In the genomic region with DNA sequence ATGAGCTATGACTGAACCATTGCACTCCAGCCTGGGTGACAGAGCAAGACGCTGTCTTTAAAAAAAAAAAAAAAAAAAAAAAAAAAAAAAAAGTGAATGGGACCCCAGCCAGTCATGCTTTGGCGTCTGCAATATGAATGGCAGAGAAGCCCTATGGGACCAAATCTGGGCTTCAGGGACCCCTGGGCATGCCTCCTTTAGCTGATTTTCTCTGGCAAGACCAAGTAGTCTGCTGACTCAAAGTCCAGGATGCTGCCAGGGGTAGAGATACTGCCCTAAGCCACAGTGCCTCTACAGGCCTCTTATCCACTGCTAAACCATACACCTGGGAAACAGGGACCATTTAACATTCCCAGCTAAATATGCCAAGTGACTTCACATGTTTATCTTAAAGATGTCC, we compare ENCODE assay signal across 22 cellular contexts. TPM values are rescaled to one million over a fixed set of nuclear protein-coding genes. Genes with fewer than 3 reads are reported as not detected.
DNase-seq lines count a peak whose midpoint lies in the region; ATAC-seq, FAIRE-seq and TF ChIP-seq lines count a peak whose summit lies in the region.
"Had no signal": no experiment of that assay in that cellular context is flagged by ENCODE, and none has a peak within 500 bp of the region (broad histone marks: within the 10 kb centered on the region; RNA-seq: fewer than 3 reads in every experiment).

No MANE protein-coding gene starts in this region.

- H3K36me3 Mint-ChIP-seq in activated naive CD8-positive, alpha-beta T cell = peaks cover 29% of the 10 kb centered on the region
- H3K36me3 Mint-ChIP-seq in activated naive CD8-positive, alpha-beta T cell treated with anti-CD3 and anti-CD28 coated beads for 36 hours = peaks cover 57% of the 10 kb centered on the region

- peaks cover 42% of the 10 kb centered on the region for H3K4me1 Mint-ChIP-seq in activated naive CD8-positive, alpha-beta T cell (ENCODE audit: low read depth)
- H3K4me1 Mint-ChIP-seq in activated naive CD8-positive, alpha-beta T cell treated with anti-CD3 and anti-CD28 coated beads for 36 hours = peaks cover 37% of the 10 kb centered on the region

- H3K4me1 ChIP-seq in Loucy (ENCODE audit: insufficient read depth, low read length, poor library complexity, severe bottlenecking) (peaks cover 27% of the 10 kb centered on the region), K562 (replicated peaks in 1 of 2; ENCODE audit: control insufficient read depth in 2 of 2, insufficient read depth in 2 of 2, low read length in 2 of 2) (peaks cover 0 to 11% of the 10 kb centered on the region in 2 experiments; a peak in 2 of 5 replicates), upper lobe of right lung (peaks cover 5% of the 10 kb centered on the region)
- H3K4me1 ChIP-seq: testis had no signal

- H4K20me1 ChIP-seq in Loucy (ENCODE audit: insufficient read depth, low read length, poor library complexity, severe bottlenecking) = peaks cover 59% of the 10 kb centered on the region
- H4K20me1 ChIP-seq in K562 (replicated peaks; ENCODE audit: control insufficient read depth, insufficient read depth, low read length) = peaks cover 10% of the 10 kb centered on the region; the same call in 1 of the 2 replicates

- DNase-seq in activated naive CD8-positive, alpha-beta T cell treated with anti-CD3 and anti-CD28 coated beads for 36 hours = no peak
- DNase-seq in K562 (ENCODE audit: extremely low read depth in 1 of 4, low spot score in 3 of 4) (no peak), sciatic nerve (ENCODE audit: low spot score) (no peak), SIG-M5 treated with dmso at 0.1 percent for 504 hours (lab: John Stamatoyannopoulos, UW; ENCODE audit: unreplicated experiment) (no peak), upper lobe of right lung (no peak), cortex of kidney (lab: John Stamatoyannopoulos, UW) (no peak)
- DNase-seq: activated CD4-positive, CD25-positive, alpha-beta regulatory T cell; activated gamma-delta T cell treated with Interleukin-2 at 50 U/mL for 16 hours; CD8-positive, alpha-beta T cell; DND-41; lower lobe of right lung; NCI-H1417; occipital lobe; stimulated activated CD4-positive, alpha-beta T cell treated with anti-CD3 and anti-CD28 coated beads, Interleukin-15, amount 100 ng/mL, for 24 hours; testis had no signal

- H3K9me3 ChIP-seq in Loucy (ENCODE audit: insufficient read depth, low read depth, low read length) (no peaks in the 10 kb centered on the region), K562 (replicated peaks; ENCODE audit: control insufficient read depth, insufficient read depth, low read depth, low read length) (no peaks in the 10 kb centered on the region), upper lobe of right lung (no peaks in the 10 kb centered on the region)
- H3K9me3 ChIP-seq: lower lobe of right lung, right atrium auricular region, testis had no signal

- intact Hi-C loops in K562 (cut with micrococcal nuclease) = no loop called here
- intact Hi-C loops in sciatic nerve (cut with DNase I) = no loop called here
- intact Hi-C loops in upper lobe of right lung (cut with DNase I) = no loop called here

- in situ Hi-C loops in K562 (cut with MboI) = no loop called here

- H2AFZ ChIP-seq in Loucy (ENCODE audit: low read length) (no peak overlapping the region), K562 (ENCODE audit: low read depth, low read length) (no peak overlapping the region)
- H2AFZ ChIP-seq: GM23338 had no signal

- no peak for FAIRE-seq in K562 (lab: Jason Lieb, UNC)
- FAIRE-seq: colon, endometrium had no signal

- no peaks in the 10 kb centered on the region for H3K9me1 ChIP-seq in K562 (ENCODE audit: control insufficient read depth, insufficient read depth, low read length)

- peak overlapping the region; percentile 64 for H3K27ac Mint-ChIP-seq in activated naive CD8-positive, alpha-beta T cell
- H3K27ac Mint-ChIP-seq in activated naive CD8-positive, alpha-beta T cell treated with anti-CD3 and anti-CD28 coated beads for 36 hours = no peak overlapping the region
- H3K27ac Mint-ChIP-seq: T-helper 2 cell treated with Interferon-gamma antibody and Interleukin-4, amounts not matched to agents 5 μg/mL and 100 μg/mL, for 36 hours had no signal

- TF ChIP-seq CTCF in Loucy (conservative IDR thresholded peaks at IDR 0.05; ENCODE audit: low read length) (no peak), K562 (IDR thresholded peaks at IDR 0.05 in 2 of 3, conservative IDR thresholded peaks at IDR 0.05 in 1 of 3; ENCODE audit: insufficient read depth in 2 of 3, low read depth in 1 of 3, low read length in 3 of 3) (no peak), upper lobe of right lung (IDR thresholded peaks at IDR 0.05) (no peak)

- POLR2A ChIA-PET in K562 (lab: Yijun Ruan, JAX) = no interaction called here

- TF ChIP-seq EP300 in K562 (IDR thresholded peaks at IDR 0.05; ENCODE audit: low read length) = no peak

- H3K27me3 ChIP-seq in Loucy (ENCODE audit: insufficient read depth, low read length, poor library complexity, severe bottlenecking) (no peaks in the 10 kb centered on the region), K562 (ENCODE audit: control insufficient read depth in 2 of 2, insufficient read depth in 2 of 2, low read length in 2 of 2) (no peaks in the 10 kb centered on the region), upper lobe of right lung (no peaks in the 10 kb centered on the region)
- H3K27me3 ChIP-seq: right atrium auricular region, testis had no signal

- H3K27ac ChIP-seq in K562 (ENCODE audit: extremely low read depth, low read depth, low read length) (no peak overlapping the region), upper lobe of right lung (no peak overlapping the region)
- H3K27ac ChIP-seq: lower lobe of right lung, testis had no signal

- no peak overlapping the region for H3K9ac ChIP-seq in Loucy (ENCODE audit: low read depth, low read length, poor library complexity, severe bottlenecking)
- no peak overlapping the region for H3K9ac ChIP-seq in K562 (ENCODE audit: insufficient read depth in 1 of 2, low read depth in 2 of 2, low read length in 2 of 2)

- WGBS in K562 (ENCODE audit: insufficient coverage, low coverage, missing lambda C conversion rate) = 60% methylated on average over 1 of the region's 2 CpGs

- H3K36me3 ChIP-seq in Loucy (ENCODE audit: insufficient read depth, low read length) (peaks cover 66% of the 10 kb centered on the region; the same call in 1 of the 2 replicates), K562 (ENCODE audit: control insufficient read depth, insufficient read depth, low read length) (peaks cover 87% of the 10 kb centered on the region), upper lobe of right lung (peaks cover 47% of the 10 kb centered on the region)

- no peaks in the 10 kb centered on the region for H3K9me3 Mint-ChIP-seq in activated naive CD8-positive, alpha-beta T cell (ENCODE audit: low read depth)
- H3K9me3 Mint-ChIP-seq in activated naive CD8-positive, alpha-beta T cell treated with anti-CD3 and anti-CD28 coated beads for 36 hours = peaks cover 1% of the 10 kb centered on the region
- H3K9me3 Mint-ChIP-seq: CD8-positive, alpha-beta T cell; GM23338; T-helper 2 cell treated with Interferon-gamma antibody and Interleukin-4, amounts not matched to agents 5 μg/mL and 100 μg/mL, for 36 hours had no signal

- CTCF ChIA-PET in K562 (lab: Yijun Ruan, JAX; ENCODE audit: low intra/inter-chr PET ratio) = no interaction called here

- peaks cover 53% of the 10 kb centered on the region for H3K79me2 ChIP-seq in Loucy (ENCODE audit: insufficient read depth, low read length)
- peaks cover 35% of the 10 kb centered on the region for H3K79me2 ChIP-seq in K562 (ENCODE audit: control insufficient read depth, insufficient read depth, low read length)

- no peak for TF ChIP-seq POLR2A in K562 (conservative IDR thresholded peaks at IDR 0.05)

- peak overlapping the region; percentile 83 for H3K4me3 Mint-ChIP-seq in activated naive CD8-positive, alpha-beta T cell
- H3K4me3 Mint-ChIP-seq in activated naive CD8-positive, alpha-beta T cell treated with anti-CD3 and anti-CD28 coated beads for 36 hours = no peak overlapping the region
- H3K4me3 Mint-ChIP-seq: CD8-positive, alpha-beta T cell; GM23338 had no signal

- H3K27me3 Mint-ChIP-seq in activated naive CD8-positive, alpha-beta T cell = no peaks in the 10 kb centered on the region
- H3K27me3 Mint-ChIP-seq in activated naive CD8-positive, alpha-beta T cell treated with anti-CD3 and anti-CD28 coated beads for 36 hours = no peaks in the 10 kb centered on the region

- H3K4me3 ChIP-seq in Loucy (ENCODE audit: low read length, poor library complexity, severe bottlenecking) = no peak overlapping the region
- no peak overlapping the region for H3K4me3 ChIP-seq in K562
- H3K4me3 ChIP-seq in upper lobe of right lung = no peak overlapping the region
- H3K4me3 ChIP-seq: GM23338, lower lobe of right lung, right atrium auricular region, testis had no signal

- peak overlapping the region; percentile 96 for H3K4me2 ChIP-seq in Loucy (ENCODE audit: low read depth, low read length, poor library complexity, severe bottlenecking)
- no peak overlapping the region for H3K4me2 ChIP-seq in K562 (ENCODE audit: insufficient read depth, low read length)
- H3K4me2 ChIP-seq: GM23338 had no signal

- no peaks in the 10 kb centered on the region; the same call in 1 of the 2 replicates for H3F3A ChIP-seq in Loucy (ENCODE audit: low read depth)

- no peaks in the 10 kb centered on the region for H3K9me2 ChIP-seq in Loucy (replicated peaks; ENCODE audit: low read depth, low read length)

- TF ChIP-seq RAD21 in K562 (CRISPR knock-in tag; conservative IDR thresholded peaks at IDR 0.05 in 1 of 2, IDR thresholded peaks at IDR 0.05 in 1 of 2) = no peak

- no TSS peak for BruUV-seq in K562 (replicated peaks; lab: Mats Ljungman, UMichigan)

- ATAC-seq in K562 (peak; percentile 17; the same call in 1 of the 3 replicates), sciatic nerve (peak; percentile 38), upper lobe of right lung (no peak)
- ATAC-seq: CD8-positive, alpha-beta T cell; GM23338; lower lobe of right lung had no signal

RNA-seq across cellular contexts. Expression of gene RPS4X, which starts 6.0 kb away (rescaled TPM):
- total RNA-seq in activated naive CD8-positive, alpha-beta T cell treated with anti-CD3 and anti-CD28 coated beads for 36 hours = 1,000 to 10,000 TPM; 1,252 to 1,255 TPM
- total RNA-seq in K562 (2011; cell fraction: chromatin; rRNA removed; ENCODE audit: low replicate concordance) = 166 and 177 TPM in 2 replicates
- 217 and 245 TPM in 2 replicates for total RNA-seq in K562 (2011; cell fraction: nucleolus; rRNA removed)
- total RNA-seq in K562 (2011; cell fraction: nucleoplasm; rRNA removed) = 374 and 683 TPM in 2 replicates
- total RNA-seq in K562 (2014; rRNA removed) (960 and 988 TPM in 2 replicates), K562 (2014; rRNA removed; fragmentation: Illumina TruSeq; extraction: Trizol) (1,290 and 1,407 TPM in 2 replicates), K562 (2015; rRNA removed; fragmentation: Illumina TruSeq; extraction: Trizol) (1,185 and 1,270 TPM in 2 replicates), K562 (2021) (1,005 and 1,016 TPM in 2 replicates), sciatic nerve (830 TPM), upper lobe of right lung (640 TPM)
- polyA plus RNA-seq in K562 (2011; rRNA removed) (1,554 and 1,743 TPM in 2 replicates), K562 (2014; fragmentation: Illumina TruSeq; extraction: Trizol) (1,830 and 1,834 TPM in 2 replicates), K562 (2014; fragmentation: Nextera tagmentation; extraction: Ambion mirVana) (100 to 1,000 TPM; 879 to 918 TPM), K562 (2014; rRNA removed) (1,430 and 1,575 TPM in 2 replicates)
- polyA plus RNA-seq in K562 (2011; cell fraction: cytosol; rRNA removed) = 1,247 and 1,785 TPM in 2 replicates
- polyA plus RNA-seq in K562 (2011; cell fraction: nucleus; rRNA removed) = 648 and 965 TPM in 2 replicates
- polyA plus RNA-seq in K562 (2012) = 1,365 and 2,121 TPM in 2 replicates
- 1,261 and 1,325 TPM in 2 replicates for polyA minus RNA-seq in K562 (2011; rRNA and poly(A)+ RNA removed)
- polyA minus RNA-seq in K562 (2011; cell fraction: cytosol; rRNA and poly(A)+ RNA removed) = 399 and 419 TPM in 2 replicates
- polyA minus RNA-seq in K562 (2011; cell fraction: nucleus; rRNA and poly(A)+ RNA removed) = 123 and 212 TPM in 2 replicates

RNA-seq across cellular contexts. Expression of gene ERCC6L, which starts 32.3 kb away (rescaled TPM):
- 10 to 100 TPM; 13.1 to 13.7 TPM for total RNA-seq in activated naive CD8-positive, alpha-beta T cell treated with anti-CD3 and anti-CD28 coated beads for 36 hours
- 3.3 and 11.0 TPM in 2 replicates for total RNA-seq in K562 (2011; cell fraction: chromatin; rRNA removed; ENCODE audit: low replicate concordance)
- total RNA-seq in K562 (2011; cell fraction: nucleolus; rRNA removed) = 2.5 and 2.9 TPM in 2 replicates
- 4.0 and 4.5 TPM in 2 replicates for total RNA-seq in K562 (2011; cell fraction: nucleoplasm; rRNA removed)
- 6.5 and 6.7 TPM in 2 replicates for total RNA-seq in K562 (2014; rRNA removed)
- total RNA-seq in K562 (2014; rRNA removed; fragmentation: Illumina TruSeq; extraction: Trizol) = 17.4 and 19.3 TPM in 2 replicates
- 14.8 and 16.3 TPM in 2 replicates for total RNA-seq in K562 (2015; rRNA removed; fragmentation: Illumina TruSeq; extraction: Trizol)
- total RNA-seq in K562 (2021) = 11.4 and 11.7 TPM in 2 replicates
- polyA plus RNA-seq in K562 (2011; rRNA removed) = 6.2 and 11.9 TPM in 2 replicates
- 1.2 and 2.6 TPM in 2 replicates for polyA plus RNA-seq in K562 (2011; cell fraction: cytosol; rRNA removed)
- 1.5 and 2.6 TPM in 2 replicates for polyA plus RNA-seq in K562 (2011; cell fraction: nucleus; rRNA removed)
- 5.2 and 9.3 TPM in 2 replicates for polyA plus RNA-seq in K562 (2012)
- 10.4 and 13.4 TPM in 2 replicates for polyA plus RNA-seq in K562 (2014; fragmentation: Illumina TruSeq; extraction: Trizol)
- 10 to 100 TPM in 1 of 2 experiments, 1 to 10 TPM in 1; 6.4 to 13.3 TPM for polyA plus RNA-seq in K562 (2014; fragmentation: Nextera tagmentation; extraction: Ambion mirVana)
- 8.5 and 8.8 TPM in 2 replicates for polyA plus RNA-seq in K562 (2014; rRNA removed)
- polyA minus RNA-seq in K562 (2011; rRNA and poly(A)+ RNA removed) = 20.6 and 26.6 TPM in 2 replicates
- polyA minus RNA-seq in K562 (2011; cell fraction: cytosol; rRNA and poly(A)+ RNA removed) = 4.6 and 7.2 TPM in 2 replicates
- 3.1 and 6.8 TPM in 2 replicates for polyA minus RNA-seq in K562 (2011; cell fraction: nucleus; rRNA and poly(A)+ RNA removed)
- total RNA-seq in sciatic nerve = 0.09 TPM
- total RNA-seq in upper lobe of right lung = not detected

RNA-seq across cellular contexts. Expression of gene CITED1, which starts 34.6 kb away (rescaled TPM):
- not detected for total RNA-seq in activated naive CD8-positive, alpha-beta T cell treated with anti-CD3 and anti-CD28 coated beads for 36 hours
- total RNA-seq in K562 (2011; cell fraction: chromatin; rRNA removed; ENCODE audit: low replicate concordance) = 1.3 TPM in 1 of 2 replicates, not detected in the other
- 0.92 and 1.8 TPM in 2 replicates for total RNA-seq in K562 (2011; cell fraction: nucleolus; rRNA removed)
- 1.8 and 4.2 TPM in 2 replicates for total RNA-seq in K562 (2011; cell fraction: nucleoplasm; rRNA removed)
- total RNA-seq in K562 (2014; rRNA removed) (5.8 and 8.7 TPM in 2 replicates), K562 (2014; rRNA removed; fragmentation: Illumina TruSeq; extraction: Trizol) (2.1 and 2.8 TPM in 2 replicates), K562 (2015; rRNA removed; fragmentation: Illumina TruSeq; extraction: Trizol) (4.7 and 4.9 TPM in 2 replicates), K562 (2021) (4.6 and 4.7 TPM in 2 replicates), sciatic nerve (1.9 TPM), upper lobe of right lung (0.43 TPM)
- polyA plus RNA-seq in K562 (2011; rRNA removed) (3.2 and 4.2 TPM in 2 replicates), K562 (2014; fragmentation: Illumina TruSeq; extraction: Trizol) (3.3 and 4.9 TPM in 2 replicates), K562 (2014; fragmentation: Nextera tagmentation; extraction: Ambion mirVana) (under 1 TPM; 0.56 to 0.62 TPM), K562 (2014; rRNA removed) (1.8 and 4.1 TPM in 2 replicates)
- 2.1 and 6.5 TPM in 2 replicates for polyA plus RNA-seq in K562 (2011; cell fraction: cytosol; rRNA removed)
- polyA plus RNA-seq in K562 (2011; cell fraction: nucleus; rRNA removed) = 3.9 and 6.4 TPM in 2 replicates
- 2.3 and 3.9 TPM in 2 replicates for polyA plus RNA-seq in K562 (2012)
- 1.1 and 1.7 TPM in 2 replicates for polyA minus RNA-seq in K562 (2011; rRNA and poly(A)+ RNA removed)
- polyA minus RNA-seq in K562 (2011; cell fraction: cytosol; rRNA and poly(A)+ RNA removed) = 3.5 TPM in 2 replicates
- 0.94 TPM in 1 of 2 replicates, not detected in the other for polyA minus RNA-seq in K562 (2011; cell fraction: nucleus; rRNA and poly(A)+ RNA removed)
- total RNA-seq: CD8-positive, alpha-beta T cell had no signal
